1 cellular context compared by ENCODE assay signal in genomic region chr5:6900828-6901227, GRCh38.
TF ChIP-seq lines count a peak whose summit lies in the region.

No MANE protein-coding gene starts in this region.

TF ChIP-seq in HepG2, 621 proteins besides CTCF, POLR2A, EP300 and RAD21 (continued from another document):
- TF ChIP-seq, protein P1, sequence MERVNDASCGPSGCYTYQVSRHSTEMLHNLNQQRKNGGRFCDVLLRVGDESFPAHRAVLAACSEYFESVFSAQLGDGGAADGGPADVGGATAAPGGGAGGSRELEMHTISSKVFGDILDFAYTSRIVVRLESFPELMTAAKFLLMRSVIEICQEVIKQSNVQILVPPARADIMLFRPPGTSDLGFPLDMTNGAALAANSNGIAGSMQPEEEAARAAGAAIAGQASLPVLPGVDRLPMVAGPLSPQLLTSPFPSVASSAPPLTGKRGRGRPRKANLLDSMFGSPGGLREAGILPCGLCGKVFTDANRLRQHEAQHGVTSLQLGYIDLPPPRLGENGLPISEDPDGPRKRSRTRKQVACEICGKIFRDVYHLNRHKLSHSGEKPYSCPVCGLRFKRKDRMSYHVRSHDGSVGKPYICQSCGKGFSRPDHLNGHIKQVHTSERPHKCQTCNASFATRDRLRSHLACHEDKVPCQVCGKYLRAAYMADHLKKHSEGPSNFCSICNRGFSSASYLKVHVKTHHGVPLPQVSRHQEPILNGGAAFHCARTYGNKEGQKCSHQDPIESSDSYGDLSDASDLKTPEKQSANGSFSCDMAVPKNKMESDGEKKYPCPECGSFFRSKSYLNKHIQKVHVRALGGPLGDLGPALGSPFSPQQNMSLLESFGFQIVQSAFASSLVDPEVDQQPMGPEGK (CRISPR knock-in tag; IDR thresholded peaks at IDR 0.05): peak; percentile 76
- TF ChIP-seq TIGD3 (CRISPR knock-in tag; IDR thresholded peaks at IDR 0.05; ENCODE audit: borderline replicate concordance) (no peak), GATA4 (IDR thresholded peaks at IDR 0.05; ENCODE audit: borderline replicate concordance, low read depth) (0 out of 2 replicates have a peak, but pooled peaks have one; percentile 73), HOXD1 (CRISPR knock-in tag; IDR thresholded peaks at IDR 0.05) (no peak), GFI1 (CRISPR knock-in tag; IDR thresholded peaks at IDR 0.05; ENCODE audit: borderline replicate concordance) (peak; percentile 60; the same call in 1 of the 2 replicates), CEBPG (CRISPR knock-in tag; IDR thresholded peaks at IDR 0.05) (peak; percentile 46; the same call in 1 of the 2 replicates), KLF6 (CRISPR knock-in tag; IDR thresholded peaks at IDR 0.05) (0 out of 2 replicates have a peak, but pooled peaks have one; percentile 58), ZFP1 (CRISPR knock-in tag; IDR thresholded peaks at IDR 0.05) (peak; percentile 59; the same call in 1 of the 2 replicates)
- TF ChIP-seq, protein P2, sequence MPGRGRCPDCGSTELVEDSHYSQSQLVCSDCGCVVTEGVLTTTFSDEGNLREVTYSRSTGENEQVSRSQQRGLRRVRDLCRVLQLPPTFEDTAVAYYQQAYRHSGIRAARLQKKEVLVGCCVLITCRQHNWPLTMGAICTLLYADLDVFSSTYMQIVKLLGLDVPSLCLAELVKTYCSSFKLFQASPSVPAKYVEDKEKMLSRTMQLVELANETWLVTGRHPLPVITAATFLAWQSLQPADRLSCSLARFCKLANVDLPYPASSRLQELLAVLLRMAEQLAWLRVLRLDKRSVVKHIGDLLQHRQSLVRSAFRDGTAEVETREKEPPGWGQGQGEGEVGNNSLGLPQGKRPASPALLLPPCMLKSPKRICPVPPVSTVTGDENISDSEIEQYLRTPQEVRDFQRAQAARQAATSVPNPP (CRISPR knock-in tag; IDR thresholded peaks at IDR 0.05): no peak
- TF ChIP-seq, protein P3, sequence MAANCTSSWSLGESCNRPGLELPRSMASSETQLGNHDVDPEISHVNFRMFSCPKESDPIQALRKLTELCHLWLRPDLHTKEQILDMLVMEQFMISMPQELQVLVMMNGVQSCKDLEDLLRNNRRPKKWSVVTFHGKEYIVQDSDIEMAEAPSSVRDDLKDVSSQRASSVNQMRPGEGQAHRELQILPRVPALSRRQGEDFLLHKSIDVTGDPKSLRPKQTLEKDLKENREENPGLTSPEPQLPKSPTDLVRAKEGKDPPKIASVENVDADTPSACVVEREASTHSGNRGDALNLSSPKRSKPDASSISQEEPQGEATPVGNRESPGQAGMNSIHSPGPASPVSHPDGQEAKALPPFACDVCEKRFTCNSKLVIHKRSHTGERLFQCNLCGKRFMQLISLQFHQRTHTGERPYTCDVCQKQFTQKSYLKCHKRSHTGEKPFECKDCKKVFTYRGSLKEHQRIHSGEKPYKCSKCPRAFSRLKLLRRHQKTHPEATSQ (CRISPR knock-in tag; IDR thresholded peaks at IDR 0.05; ENCODE audit: borderline replicate concordance): peak; percentile 40; the same call in 1 of the 2 replicates
